In the genomic region with DNA sequence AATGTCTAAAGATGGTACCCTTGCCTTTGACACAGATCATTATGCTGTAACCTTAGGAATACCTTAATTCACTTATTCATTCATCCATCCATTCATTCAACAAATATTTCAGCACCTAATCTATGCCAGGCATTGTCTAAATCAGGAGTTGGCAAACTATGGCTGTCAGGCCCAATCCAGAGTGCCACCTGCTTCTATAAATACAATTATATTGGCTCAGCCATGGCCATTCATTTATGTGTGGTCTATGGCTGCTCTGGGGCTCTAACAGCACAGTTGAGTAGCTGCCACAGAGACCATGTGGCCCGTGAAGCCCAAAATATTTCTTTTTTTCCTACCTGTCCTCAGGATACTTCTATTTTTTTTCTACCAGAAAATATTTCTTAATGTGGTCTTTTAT, we compare ENCODE assay signal across 24 cellular contexts. TPM values are rescaled to one million over a fixed set of nuclear protein-coding genes. Genes with fewer than 3 reads are reported as not detected.
"Had no signal": no experiment of that assay in that cellular context is flagged by ENCODE, and none has a peak within 500 bp of the region (broad histone marks: within the 10 kb centered on the region; RNA-seq: fewer than 3 reads in every experiment).

No MANE protein-coding gene starts in this region.

- H3K36me3 ChIP-seq: colonic mucosa, gastroesophageal sphincter, left lung, lower lobe of right lung had no signal

- H3K4me3 ChIP-seq: colonic mucosa, gastroesophageal sphincter, hepatocyte, left lung, lower lobe of right lung, mucosa of descending colon had no signal

- H3K4me3 Mint-ChIP-seq: dendritic cell treated with granulocyte-macrophage colony-stimulating factor and Interleukin-4, amounts not matched to agents 40 ng/mL and 50 ng/mL, for 4 days; effector memory CD8-positive, alpha-beta T cell; endodermal cell; immature natural killer cell; mesothelial cell of epicardium had no signal

- H3K9me3 Mint-ChIP-seq: dendritic cell treated with granulocyte-macrophage colony-stimulating factor and Interleukin-4, amounts not matched to agents 40 ng/mL and 50 ng/mL, for 4 days; endodermal cell; immature natural killer cell; mesothelial cell of epicardium had no signal

- H3K27me3 Mint-ChIP-seq: effector memory CD8-positive, alpha-beta T cell; naive B cell had no signal

- H3K27me3 ChIP-seq: colonic mucosa, foreskin keratinocyte, gastroesophageal sphincter, hepatocyte, left lung had no signal

- ATAC-seq: effector memory CD8-positive, alpha-beta T cell; esophagus mucosa; foreskin keratinocyte; gastroesophageal sphincter; left lung; lower lobe of right lung; mucosa of descending colon had no signal

- H3K27ac Mint-ChIP-seq: dendritic cell treated with granulocyte-macrophage colony-stimulating factor and Interleukin-4, amounts not matched to agents 40 ng/mL and 50 ng/mL, for 4 days; effector memory CD8-positive, alpha-beta T cell; endodermal cell; mesothelial cell of epicardium; naive B cell had no signal

- DNase-seq: cerebellar nuclear complex; colonic mucosa; cortex of kidney; effector CD8-positive, alpha-beta T cell; effector memory CD8-positive, alpha-beta T cell; endodermal cell; erythroblast; foreskin keratinocyte; hypothalamus; immature natural killer cell; islet precursor cell; kidney; kidney glomerular epithelial cell; left lung; lower lobe of right lung; mesenchymal stem cell; mucosa of descending colon; naive B cell had no signal

- H3K36me3 Mint-ChIP-seq: mesothelial cell of epicardium, naive B cell had no signal

- H3K9me3 ChIP-seq: colonic mucosa, gastroesophageal sphincter, left lung, lower lobe of right lung, mucosa of descending colon had no signal

- H3K27ac ChIP-seq: colonic mucosa, epithelial cell of prostate, foreskin keratinocyte, hepatocyte, left lung, lower lobe of right lung had no signal

- H3K4me1 ChIP-seq: colonic mucosa had no signal

RNA-seq across cellular contexts. Expression of a gene that starts 9.4 kb away (rescaled TPM):
- polyA plus RNA-seq: hepatocyte, immature natural killer cell had no signal
